Comparison of ENCODE assay signal across 22 cellular contexts in genomic region chr6:8174571-8174970, GRCh38.
DNase-seq lines count a peak whose midpoint lies in the region; ATAC-seq and TF ChIP-seq lines count a peak whose summit lies in the region.
"Had no signal": no experiment of that assay in that cellular context is flagged by ENCODE, and none has a peak within 500 bp of the region (broad histone marks: within the 10 kb centered on the region; RNA-seq: fewer than 3 reads in every experiment).

No MANE protein-coding gene starts in this region.

- H3K27me3 Mint-ChIP-seq in Caco-2 (ENCODE audit: insufficient read depth, unreplicated experiment) (no peaks in the 10 kb centered on the region), neural progenitor cell (ENCODE audit: insufficient read depth, low read depth) (peaks cover 2% of the 10 kb centered on the region)

- ATAC-seq in RWPE2 (ENCODE audit: low read depth) (peak; percentile 59; the same call in 2 of the 3 replicates), foreskin keratinocyte (peak; percentile 53)

- no TSS peak for BruUV-seq in Caco-2 (replicated peaks; lab: Mats Ljungman, UMichigan)

- DNase-seq in Caco-2 (no peak), RWPE2 (ENCODE audit: low spot score) (no peak), foreskin keratinocyte (peak; percentile 32 to 52), NCI-H187 (lab: John Stamatoyannopoulos, UW) (no peak), NCI-H1436 (lab: John Stamatoyannopoulos, UW) (no peak), BE2C (no peak), neural progenitor cell (ENCODE audit: low spot score) (no peak)
- DNase-seq: 8988T, EL, GF-D8, H7, KG1, NCI-H1092 treated with DMSO at 0.1 percent for 48 hours, NCI-H1694, NCI-H2081 treated with DMSO at 0.1 percent for 48 hours, NCI-H2171 treated with DMSO at 0.1 percent for 48 hours, NCI-H524 treated with DMSO at 0.1 percent for 48 hours, NCI-H82, Right ventricle myocardium superior had no signal

- H2AFZ ChIP-seq in parathyroid adenoma (peak overlapping the region; percentile 48), neural progenitor cell (replicated peaks) (no peak overlapping the region)

- CTCF ChIA-PET in Caco-2 (lab: Charles Lee) = no interaction called here

- H3K27ac ChIP-seq in RWPE2 (ENCODE audit: poor library complexity, severe bottlenecking) (no peak overlapping the region), foreskin keratinocyte (no peak overlapping the region), parathyroid adenoma (peak overlapping the region; percentile 12), neural progenitor cell (no peak overlapping the region)
- H3K27ac ChIP-seq: SK-N-MC had no signal

- peaks cover 1% of the 10 kb centered on the region for H3F3A ChIP-seq in neural progenitor cell (ENCODE audit: low read depth)

- TF ChIP-seq CTCF in Caco-2 (IDR thresholded peaks at IDR 0.05; ENCODE audit: insufficient read depth in 1 of 2, low read depth in 1 of 2, low read length in 1 of 2, severe bottlenecking in 1 of 2, unreplicated experiment in 1 of 2) (no peak), RWPE2 (IDR thresholded peaks at IDR 0.05; ENCODE audit: poor library complexity, severe bottlenecking) (no peak), foreskin keratinocyte (conservative IDR thresholded peaks at IDR 0.05) (no peak), parathyroid adenoma (IDR thresholded peaks at IDR 0.05) (no peak), BE2C (IDR thresholded peaks at IDR 0.05; ENCODE audit: low read depth, low read length) (no peak), neural progenitor cell (IDR thresholded peaks at IDR 0.05) (no peak)

- no peaks in the 10 kb centered on the region for H3K79me2 ChIP-seq in parathyroid adenoma
- H3K79me2 ChIP-seq in neural progenitor cell (ENCODE audit: low read depth) = no peaks in the 10 kb centered on the region

- H3K9me3 Mint-ChIP-seq in Caco-2 (ENCODE audit: unreplicated experiment) = no peaks in the 10 kb centered on the region
- peaks cover 9% of the 10 kb centered on the region for H3K9me3 Mint-ChIP-seq in neural progenitor cell

- peaks cover 28% of the 10 kb centered on the region for H3K4me1 Mint-ChIP-seq in Caco-2 (ENCODE audit: low read depth, unreplicated experiment)
- peaks cover 17% of the 10 kb centered on the region for H3K4me1 Mint-ChIP-seq in neural progenitor cell
- H3K4me1 Mint-ChIP-seq: CD14-positive monocyte had no signal

- H3K9me3 ChIP-seq in Caco-2 = peaks cover 3% of the 10 kb centered on the region; the same call in 1 of the 2 replicates
- H3K9me3 ChIP-seq in RWPE2 (ENCODE audit: severe bottlenecking) = no peaks in the 10 kb centered on the region
- no peaks in the 10 kb centered on the region for H3K9me3 ChIP-seq in parathyroid adenoma (ENCODE audit: control insufficient read depth, low read length)
- no peaks in the 10 kb centered on the region for H3K9me3 ChIP-seq in BE2C
- H3K9me3 ChIP-seq in neural progenitor cell (ENCODE audit: low read depth) = no peaks in the 10 kb centered on the region

- H3K27me3 ChIP-seq in Caco-2 (replicated peaks; ENCODE audit: control insufficient read depth, insufficient read depth, low read length) = no peaks in the 10 kb centered on the region
- H3K27me3 ChIP-seq in RWPE2 (ENCODE audit: insufficient read depth, poor library complexity, severe bottlenecking) = no peaks in the 10 kb centered on the region
- peaks cover 3% of the 10 kb centered on the region for H3K27me3 ChIP-seq in foreskin keratinocyte
- no peaks in the 10 kb centered on the region for H3K27me3 ChIP-seq in parathyroid adenoma (ENCODE audit: control insufficient read depth, insufficient read depth, low read length)
- H3K27me3 ChIP-seq in BE2C = no peaks in the 10 kb centered on the region
- no peaks in the 10 kb centered on the region for H3K27me3 ChIP-seq in neural progenitor cell

- H3K36me3 ChIP-seq in Caco-2 (ENCODE audit: control insufficient read depth, insufficient read depth, low read length) (no peaks in the 10 kb centered on the region; the same call in none of the 2 replicates), RWPE2 (ENCODE audit: low read depth) (no peaks in the 10 kb centered on the region), parathyroid adenoma (ENCODE audit: control insufficient read depth, insufficient read depth, low read length) (no peaks in the 10 kb centered on the region), BE2C (no peaks in the 10 kb centered on the region), neural progenitor cell (no peaks in the 10 kb centered on the region)

- no peak overlapping the region for H3K9ac ChIP-seq in parathyroid adenoma
- no peak overlapping the region for H3K9ac ChIP-seq in neural progenitor cell

- H3K36me3 Mint-ChIP-seq in Caco-2 (ENCODE audit: insufficient read depth, unreplicated experiment) (peaks cover 35% of the 10 kb centered on the region), neural progenitor cell (no peaks in the 10 kb centered on the region)
- H3K36me3 Mint-ChIP-seq: CD14-positive monocyte had no signal

- H3K4me3 ChIP-seq in Caco-2 (ENCODE audit: low read depth, low read length) = no peak overlapping the region
- H3K4me3 ChIP-seq in RWPE2 (ENCODE audit: severe bottlenecking) = no peak overlapping the region
- H3K4me3 ChIP-seq in parathyroid adenoma (ENCODE audit: low read depth, low read length) = no peak overlapping the region
- H3K4me3 ChIP-seq in BE2C (ENCODE audit: low read depth, low read length) = no peak overlapping the region
- H3K4me3 ChIP-seq in neural progenitor cell = no peak overlapping the region
- H3K4me3 ChIP-seq: SK-N-MC had no signal

- H4K20me1 ChIP-seq in neural progenitor cell (ENCODE audit: low read depth) = no peaks in the 10 kb centered on the region

- H3K27ac Mint-ChIP-seq in Caco-2 (ENCODE audit: unreplicated experiment) = peak overlapping the region; percentile 1
- no peak overlapping the region for H3K27ac Mint-ChIP-seq in neural progenitor cell
- H3K27ac Mint-ChIP-seq: CD14-positive monocyte had no signal

- H3K4me2 ChIP-seq in parathyroid adenoma (ENCODE audit: low read length) (no peak overlapping the region), neural progenitor cell (no peak overlapping the region)

- H3K4me1 ChIP-seq in Caco-2 (peaks cover 18% of the 10 kb centered on the region), RWPE2 (ENCODE audit: insufficient read depth, poor library complexity, severe bottlenecking) (peaks cover 7% of the 10 kb centered on the region), foreskin keratinocyte (no peaks in the 10 kb centered on the region), parathyroid adenoma (peaks cover 14% of the 10 kb centered on the region), BE2C (no peaks in the 10 kb centered on the region), neural progenitor cell (peaks cover 3% of the 10 kb centered on the region)

- POLR2A ChIA-PET in Caco-2 (lab: Charles Lee) = no interaction called here

- intact Hi-C loops in Caco-2 (cut with micrococcal nuclease; ENCODE audit: unreplicated experiment) = no loop called here

- H3K4me3 Mint-ChIP-seq in Caco-2 (ENCODE audit: unreplicated experiment) = no peak overlapping the region
- no peak overlapping the region for H3K4me3 Mint-ChIP-seq in neural progenitor cell
- H3K4me3 Mint-ChIP-seq: CD14-positive monocyte had no signal

Comparison
In these comparisons a context has a peak if more than half of its experiments do, and no peak if none do; other contexts are left out.
1. DNase-seq: peak in foreskin keratinocyte (2 of 2); none in Caco-2 (0 of 2), RWPE2 (single experiment), NCI-H187 (0 of 2), NCI-H1436 (single experiment), BE2C (single experiment) and neural progenitor cell (single experiment).